1 cellular context compared by ENCODE assay signal in genomic region chr4:84500386-84501196, GRCh38.
A peak's percentile ranks its signal among the peaks of the same experiment; 100 is the strongest.
TF ChIP-seq lines count a peak whose summit lies in the region.

No MANE protein-coding gene starts in this region.

TF ChIP-seq in H1, 55 proteins besides CTCF, POLR2A, EP300 and RAD21:
- TF ChIP-seq SAP30 (IDR thresholded peaks at IDR 0.05; ENCODE audit: insufficient read depth, insufficient replicate concordance, low read length) = no peak
- TF ChIP-seq GTF2F1 (IDR thresholded peaks at IDR 0.05; ENCODE audit: borderline replicate concordance, low read depth, low read length) = no peak
- TF ChIP-seq EZH2 (IDR thresholded peaks at IDR 0.05; ENCODE audit: low read depth, low read length, severe bottlenecking) = peak; percentile 84
- no peak for TF ChIP-seq TAF1 (IDR thresholded peaks at IDR 0.05; ENCODE audit: low read depth, low read length)
- TF ChIP-seq SRF (IDR thresholded peaks at IDR 0.05; ENCODE audit: low read depth, low read length) = no peak
- TF ChIP-seq POU5F1 (IDR thresholded peaks at IDR 0.05; ENCODE audit: low read depth, low read length) = no peak
- TF ChIP-seq SUZ12 (IDR thresholded peaks at IDR 0.05; ENCODE audit: low read length) = peak; percentile 82; the same call in 1 of the 2 replicates
- TF ChIP-seq SP1 (IDR thresholded peaks at IDR 0.05; ENCODE audit: low read depth, low read length) = no peak
- no peak for TF ChIP-seq ASH2L (IDR thresholded peaks at IDR 0.05; ENCODE audit: low read length)
- TF ChIP-seq BACH1 (IDR thresholded peaks at IDR 0.05; ENCODE audit: low read length) = no peak
- TF ChIP-seq RFX5 (IDR thresholded peaks at IDR 0.05; ENCODE audit: borderline replicate concordance, low read depth, low read length) = no peak
- no peak for TF ChIP-seq KDM1A (IDR thresholded peaks at IDR 0.05; ENCODE audit: borderline replicate concordance, low read length)
- no peak for TF ChIP-seq KDM4A (IDR thresholded peaks at IDR 0.05; ENCODE audit: low read depth, low read length, severe bottlenecking)
- no peak for TF ChIP-seq RXRA (IDR thresholded peaks at IDR 0.05; ENCODE audit: insufficient read depth, low read depth, low read length)
- peak; percentile 82 for TF ChIP-seq RNF2 (IDR thresholded peaks at IDR 0.05; ENCODE audit: borderline replicate concordance, low read depth, low read length, missing control alignments, poor library complexity, severe bottlenecking)
- TF ChIP-seq HDAC2 (IDR thresholded peaks at IDR 0.05; ENCODE audit: borderline replicate concordance in 1 of 2, low read depth in 2 of 2, low read length in 2 of 2) = no peak
